In genomic region chr6:32967151-32968091, GRCh38 we compare ENCODE assay signal across 7 cellular contexts. TPM values are rescaled to one million over a fixed set of nuclear protein-coding genes. Genes with fewer than 3 reads are reported as not detected.
A peak's percentile ranks its signal among the peaks of the same experiment; 100 is the strongest.
DNase-seq lines count a peak whose midpoint lies in the region; ATAC-seq and TF ChIP-seq lines count a peak whose summit lies in the region.

No MANE protein-coding gene starts in this region.

- peak overlapping the region; percentile 96 for H3K27ac ChIP-seq in DOHH2 (ENCODE audit: low read depth, low read length)
- peak overlapping the region; percentile 98 for H3K27ac ChIP-seq in lower lobe of right lung
- peak overlapping the region; percentile 99 to 100 (median 100) for H3K27ac ChIP-seq in tibial nerve

- intact Hi-C loops in lower lobe of right lung (cut with DNase I) = no loop called here

- peaks cover 50% of the 10 kb centered on the region for H3F3A ChIP-seq in DOHH2 (ENCODE audit: control insufficient read depth, insufficient read depth)

- DNase-seq in HuH-7 (ENCODE audit: low spot score) (peak; percentile 32), RKO (ENCODE audit: low spot score) (peak; percentile 89), cerebellum (ENCODE audit: low spot score) (peak; percentile 83), lower lobe of right lung (no peak), tibial nerve (ENCODE audit: low spot score in 2 of 2) (peak in 1 of 2 donors; percentile 41)

- peaks cover 56% of the 10 kb centered on the region for H3K4me1 ChIP-seq in DOHH2 (ENCODE audit: control insufficient read depth, low read length)
- H3K4me1 ChIP-seq in lower lobe of right lung = peaks cover 16% of the 10 kb centered on the region
- H3K4me1 ChIP-seq in tibial nerve = peaks cover 0 to 39% (median 21%) of the 10 kb centered on the region in 4 donors

- peak overlapping the region; percentile 91 for H3K4me2 ChIP-seq in DOHH2 (ENCODE audit: low read length)

- peaks cover 2% of the 10 kb centered on the region; the same call in 1 of the 2 replicates for H4K20me1 ChIP-seq in DOHH2 (ENCODE audit: control insufficient read depth, insufficient read depth, low read depth, low read length)

- peak; percentile 82 for TF ChIP-seq CTCF in DOHH2 (IDR thresholded peaks at IDR 0.05; ENCODE audit: low read depth, low read length, poor library complexity, severe bottlenecking)
- TF ChIP-seq CTCF in lower lobe of right lung (IDR thresholded peaks at IDR 0.05) = peak; percentile 40
- peak; percentile 23 to 60 (median 53) for TF ChIP-seq CTCF in tibial nerve (IDR thresholded peaks at IDR 0.05)

- TF ChIP-seq POLR2A in tibial nerve (IDR thresholded peaks at IDR 0.05) = no peak

- 2 to 4% methylated on average over 16 of the region's 16 CpGs for WGBS in tibial nerve, 2 donors

- H3K36me3 ChIP-seq in DOHH2 (ENCODE audit: control insufficient read depth, low read length) (peaks cover 41% of the 10 kb centered on the region), lower lobe of right lung (no peaks in the 10 kb centered on the region), tibial nerve (peaks cover 0 to 2% (median 0%) of the 10 kb centered on the region in 3 donors)

- peaks cover 69% of the 10 kb centered on the region for H3K79me2 ChIP-seq in DOHH2 (ENCODE audit: control insufficient read depth, low read length)

- ATAC-seq in lower lobe of right lung = no peak
- ATAC-seq in HG03439 (IDR thresholded peaks at IDR 0.05; ENCODE audit: unreplicated experiment) = no peak

- H3K9me2 ChIP-seq in DOHH2 (replicated peaks; ENCODE audit: control insufficient read depth, low read length) = no peaks in the 10 kb centered on the region

- no peak for TF ChIP-seq EP300 in tibial nerve (IDR thresholded peaks at IDR 0.05)

- H3K9me3 ChIP-seq in DOHH2 (ENCODE audit: control insufficient read depth, insufficient read depth, low read length) (no peaks in the 10 kb centered on the region), lower lobe of right lung (no peaks in the 10 kb centered on the region), tibial nerve (no peaks in the 10 kb centered on the region)

- H3K4me3 ChIP-seq in DOHH2 (ENCODE audit: low read length) (peak overlapping the region; percentile 90), lower lobe of right lung (peak overlapping the region; percentile 96), tibial nerve (peak overlapping the region; percentile 61 to 93 (median 72))

- no peaks in the 10 kb centered on the region for H3K27me3 ChIP-seq in DOHH2 (ENCODE audit: control insufficient read depth, low read length)
- H3K27me3 ChIP-seq in lower lobe of right lung (ENCODE audit: low read depth) = no peaks in the 10 kb centered on the region
- H3K27me3 ChIP-seq in tibial nerve = no peaks in the 10 kb centered on the region

RNA-seq across cellular contexts. Expression of gene BRD2, which starts 1.0 kb away (rescaled TPM):
- total RNA-seq in cerebellum = 77.4 TPM
- 173 TPM for total RNA-seq in lower lobe of right lung
- total RNA-seq in tibial nerve = 100 to 1,000 TPM; 130 to 150 (median 136) TPM

RNA-seq across cellular contexts. Expression of gene HLA-DMA, which starts 14.5 kb away (rescaled TPM):
- total RNA-seq in cerebellum = 0.73 TPM
- total RNA-seq in lower lobe of right lung = 283 TPM
- total RNA-seq in tibial nerve = 10 to 100 TPM; 28.8 to 85.2 (median 34.9) TPM

RNA-seq across cellular contexts. Expression of gene HLA-DMB, which starts 26.6 kb away (rescaled TPM):
- total RNA-seq in cerebellum (1.5 TPM), lower lobe of right lung (208 TPM), tibial nerve (10 to 100 TPM; 15.7 to 85.0 (median 25.5) TPM)

RNA-seq across cellular contexts. Expression of gene HLA-DOA, which starts 42.0 kb away (rescaled TPM):
- total RNA-seq in cerebellum = 1.1 TPM
- total RNA-seq in lower lobe of right lung = 31.2 TPM
- total RNA-seq in tibial nerve = 10 to 100 TPM in 1 of 4 donors, 1 to 10 TPM in 3; 3.0 to 17.7 (median 8.4) TPM

Comparison
In these comparisons a context has a peak if more than half of its experiments do, and no peak if none do; other contexts are left out.
1. RNA of gene HLA-DMA, which starts 14.5 kb away (total RNA-seq): 283 TPM in lower lobe of right lung (single experiment) and 28.8 to 85.2 TPM in tibial nerve; 0.73 TPM in cerebellum (single experiment); every median in the first group is over 10 times any median in the second.
2. Peak in every context shown above with its lines, with median percentiles within 50 percentile points of each other: H3K27ac ChIP-seq, H3K4me3 ChIP-seq and CTCF ChIP-seq.